Comparison of ENCODE assay signal across 36 cellular contexts in the genomic region with DNA sequence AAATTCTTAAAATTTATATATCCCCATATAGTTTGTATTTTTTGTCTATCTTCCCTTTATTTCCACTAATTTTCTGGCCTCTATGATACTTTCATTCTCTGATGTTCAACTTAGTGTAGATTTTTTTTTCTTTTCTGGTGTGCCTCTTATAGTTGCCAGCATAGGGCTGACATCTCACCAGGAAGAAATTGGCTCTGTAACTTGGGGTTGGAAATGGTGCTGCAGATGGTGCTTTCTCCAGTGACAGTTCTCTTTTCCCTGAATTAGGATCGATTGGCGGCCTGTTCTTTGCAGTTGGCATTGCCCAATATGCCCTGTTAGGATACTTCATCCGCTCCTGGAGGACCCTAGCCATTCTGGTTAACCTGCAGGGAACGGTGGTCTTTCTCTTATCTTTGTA.
"Had no signal": no experiment of that assay in that cellular context is flagged by ENCODE, and none has a peak within 500 bp of the region (broad histone marks: within the 10 kb centered on the region; RNA-seq: fewer than 3 reads in every experiment).

No MANE protein-coding gene starts in this region.

- H3K27me3 Mint-ChIP-seq: activated B cell treated with CpG ODN at 0.5 μM for 24 hours; activated CD4-positive, alpha-beta memory T cell treated with anti-CD3 and anti-CD28 coated beads for 36 hours had no signal

- DNase-seq: activated B cell treated with CpG ODN at 0.5 μM for 24 hours; activated CD4-positive, alpha-beta memory T cell treated with anti-CD3 and anti-CD28 coated beads for 36 hours; activated CD4-positive, alpha-beta T cell treated with anti-CD3 and anti-CD28 coated beads for 4 hours; activated CD4-positive, alpha-beta T cell treated with anti-CD3 and anti-CD28 coated beads, Interleukin-2, amount 10 ng/mL, durations not matched to agents 24 days and 14 days; activated CD4-positive, alpha-beta T cell treated with anti-CD3 and anti-CD28 coated beads, Interleukin-2, amount 50 U/mL, for 1 hour; activated CD4-positive, alpha-beta T cell treated with anti-CD3 and anti-CD28 coated beads, Interleukin-2, amount 50 U/mL, for 4 hours; activated CD4-positive, CD25-positive, alpha-beta regulatory T cell treated with anti-CD3 and anti-CD28 coated beads, Interleukin-2, amount 50 U/mL, for 72 hours; activated CD8-positive, alpha-beta memory T cell treated with anti-CD3 and anti-CD28 coated beads, Interleukin-2, amount 50 U/mL, for 4 hours; activated CD8-positive, alpha-beta T cell treated with anti-CD3 and anti-CD28 coated beads for 36 hours; activated effector memory CD4-positive, alpha-beta T cell treated with anti-CD3 and anti-CD28 coated beads, Interleukin-2, amount 50 U/mL, for 16 hours; activated gamma-delta T cell treated with Interleukin-2 at 50 U/mL for 16 hours; activated naive CD4-positive, alpha-beta T cell; activated naive CD4-positive, alpha-beta T cell treated with anti-CD3 and anti-CD28 coated beads for 36 hours; activated naive CD4-positive, alpha-beta T cell treated with anti-CD3 and anti-CD28 coated beads, Interleukin-2, amount 50 U/mL, for 16 hours; activated naive CD8-positive, alpha-beta T cell treated with anti-CD3 and anti-CD28 coated beads for 36 hours; activated T-cell treated with anti-CD3 and anti-CD28 coated beads for 4 hours; activated T-cell treated with anti-CD3 and anti-CD28 coated beads, Interleukin-2, amount 50 U/mL, for 1 hour; activated T-cell treated with anti-CD3 and anti-CD28 coated beads, Interleukin-2, amount 50 U/mL, for 4 hours; activated T-cell treated with anti-CD3 and anti-CD28 coated beads, Interleukin-2, amount 50 U/mL, for 72 hours; adrenal gland; amniotic stem cell; aorta; body of pancreas; brain microvascular endothelial cell; central memory CD4-positive, alpha-beta T cell; cerebellar nuclear complex; T-helper 1 cell; T-helper 2 cell; T-helper 9 cell had no signal

- H3K27ac Mint-ChIP-seq: activated B cell treated with CpG ODN at 0.5 μM for 24 hours; activated CD4-positive, alpha-beta memory T cell treated with anti-CD3 and anti-CD28 coated beads for 36 hours; activated CD4-positive, alpha-beta T cell treated with anti-CD3 and anti-CD28 coated beads, Interleukin-2, amount 10 ng/mL, durations not matched to agents 24 days and 14 days; activated CD8-positive, alpha-beta T cell treated with anti-CD3 and anti-CD28 coated beads for 36 hours; activated naive CD4-positive, alpha-beta T cell treated with anti-CD3 and anti-CD28 coated beads for 36 hours; activated naive CD4-positive, alpha-beta T cell treated with anti-CD3 and anti-CD28 coated beads, Interleukin-2, amount 50 U/mL, for 72 hours; activated naive CD8-positive, alpha-beta T cell treated with anti-CD3 and anti-CD28 coated beads for 36 hours; activated T-cell treated with anti-CD3 and anti-CD28 coated beads, Interleukin-2, amount 50 U/mL, for 72 hours; activated T-helper 1 cell treated with anti-CD3 and anti-CD28 coated beads, Interleukin-12 subunit alpha, Interleukin-12 subunit beta, Interleukin-2, Interleukin-4 antibody, amounts not matched to agents 30 ng/mL and 10 ng/mL and 1 ng/mL, durations not matched to agents 14 hours and 24 hours and 36 hours; activated T-helper 17 cell treated with anti-CD3 and anti-CD28 coated beads, Interleukin-2, amount 50 U/mL, for 72 hours; T-helper 1 cell treated with Interleukin-12 subunit alpha and Interleukin-12 subunit beta and Interleukin-4 antibody, amounts not matched to agents 30 μg/mL and 1 μg/mL, for 36 hours; T-helper 2 cell treated with Interferon-gamma antibody and Interleukin-4, amounts not matched to agents 5 μg/mL and 100 μg/mL, for 36 hours had no signal

- H3K4me3 Mint-ChIP-seq: activated B cell treated with CpG ODN at 0.5 μM for 24 hours; activated CD4-positive, alpha-beta memory T cell treated with anti-CD3 and anti-CD28 coated beads for 36 hours; activated CD4-positive, alpha-beta T cell treated with anti-CD3 and anti-CD28 coated beads, Interleukin-2, amount 10 ng/mL, durations not matched to agents 24 days and 14 days; activated CD8-positive, alpha-beta T cell treated with anti-CD3 and anti-CD28 coated beads for 36 hours; activated naive CD4-positive, alpha-beta T cell treated with anti-CD3 and anti-CD28 coated beads for 36 hours; activated naive CD8-positive, alpha-beta T cell treated with anti-CD3 and anti-CD28 coated beads for 36 hours; activated T-cell treated with anti-CD3 and anti-CD28 coated beads, Interleukin-2, amount 50 U/mL, for 4 hours; activated T-cell treated with anti-CD3 and anti-CD28 coated beads, Interleukin-2, amount 50 U/mL, for 72 hours; activated T-helper 1 cell treated with anti-CD3 and anti-CD28 coated beads, Interleukin-12 subunit alpha, Interleukin-12 subunit beta, Interleukin-2, Interleukin-4 antibody, amounts not matched to agents 30 ng/mL and 10 ng/mL and 1 ng/mL, durations not matched to agents 14 hours and 24 hours and 36 hours; activated T-helper 17 cell treated with anti-CD3 and anti-CD28 coated beads, Interleukin-2, amount 50 U/mL, for 72 hours; T-helper 1 cell treated with Interleukin-12 subunit alpha and Interleukin-12 subunit beta and Interleukin-4 antibody, amounts not matched to agents 30 μg/mL and 1 μg/mL, for 36 hours; T-helper 2 cell treated with Interferon-gamma antibody and Interleukin-4, amounts not matched to agents 5 μg/mL and 100 μg/mL, for 36 hours had no signal

- H3K36me3 Mint-ChIP-seq: activated CD4-positive, alpha-beta memory T cell treated with anti-CD3 and anti-CD28 coated beads for 36 hours; activated naive CD4-positive, alpha-beta T cell treated with anti-CD3 and anti-CD28 coated beads, Interleukin-2, amount 50 U/mL, for 72 hours; activated naive CD8-positive, alpha-beta T cell treated with anti-CD3 and anti-CD28 coated beads for 36 hours had no signal

- H3K9me3 Mint-ChIP-seq: activated B cell treated with CpG ODN at 0.5 μM for 24 hours; activated CD4-positive, alpha-beta memory T cell treated with anti-CD3 and anti-CD28 coated beads for 36 hours; activated CD4-positive, alpha-beta T cell treated with anti-CD3 and anti-CD28 coated beads, Interleukin-2, amount 10 ng/mL, durations not matched to agents 24 days and 14 days; activated CD8-positive, alpha-beta T cell treated with anti-CD3 and anti-CD28 coated beads for 36 hours; activated naive CD4-positive, alpha-beta T cell treated with anti-CD3 and anti-CD28 coated beads for 36 hours; activated naive CD4-positive, alpha-beta T cell treated with anti-CD3 and anti-CD28 coated beads, Interleukin-2, amount 50 U/mL, for 72 hours; activated naive CD8-positive, alpha-beta T cell treated with anti-CD3 and anti-CD28 coated beads for 36 hours; activated T-cell treated with anti-CD3 and anti-CD28 coated beads, Interleukin-2, amount 50 U/mL, for 4 hours; activated T-cell treated with anti-CD3 and anti-CD28 coated beads, Interleukin-2, amount 50 U/mL, for 72 hours; activated T-helper 1 cell treated with anti-CD3 and anti-CD28 coated beads, Interleukin-12 subunit alpha, Interleukin-12 subunit beta, Interleukin-2, Interleukin-4 antibody, amounts not matched to agents 30 ng/mL and 10 ng/mL and 1 ng/mL, durations not matched to agents 14 hours and 24 hours and 36 hours; activated T-helper 17 cell treated with anti-CD3 and anti-CD28 coated beads, Interleukin-2, amount 50 U/mL, for 72 hours; T-helper 1 cell treated with Interleukin-12 subunit alpha and Interleukin-12 subunit beta and Interleukin-4 antibody, amounts not matched to agents 30 μg/mL and 1 μg/mL, for 36 hours; T-helper 2 cell treated with Interferon-gamma antibody and Interleukin-4, amounts not matched to agents 5 μg/mL and 100 μg/mL, for 36 hours had no signal

- H3K27ac ChIP-seq: adrenal gland, body of pancreas, brain microvascular endothelial cell, breast epithelium, VCaP had no signal

- ATAC-seq: activated CD8-positive, alpha-beta T cell treated with anti-CD3 and anti-CD28 coated beads for 36 hours; activated naive CD4-positive, alpha-beta T cell treated with anti-CD3 and anti-CD28 coated beads, Interleukin-2, amount 50 U/mL, for 72 hours; activated T-cell treated with anti-CD3 and anti-CD28 coated beads, Interleukin-2, amount 50 U/mL, for 4 hours; activated T-cell treated with anti-CD3 and anti-CD28 coated beads, Interleukin-2, amount 50 U/mL, for 72 hours; activated T-helper 17 cell treated with anti-CD3 and anti-CD28 coated beads, Interleukin-2, amount 50 U/mL, for 72 hours; body of pancreas had no signal

- H3K4me1 Mint-ChIP-seq: activated B cell treated with CpG ODN at 0.5 μM for 24 hours; activated CD4-positive, alpha-beta T cell treated with anti-CD3 and anti-CD28 coated beads, Interleukin-2, amount 10 ng/mL, durations not matched to agents 24 days and 14 days; activated naive CD8-positive, alpha-beta T cell treated with anti-CD3 and anti-CD28 coated beads for 36 hours; activated T-helper 17 cell treated with anti-CD3 and anti-CD28 coated beads, Interleukin-2, amount 50 U/mL, for 72 hours had no signal
